Comparison of ENCODE assay signal across 25 cellular contexts in genomic region chr16:841455-842060, GRCh38. TPM values are rescaled to one million over a fixed set of nuclear protein-coding genes. Genes with fewer than 3 reads are reported as not detected.
DNase-seq lines count a peak whose midpoint lies in the region; ATAC-seq, FAIRE-seq and TF ChIP-seq lines count a peak whose summit lies in the region.
"Had no signal": no experiment of that assay in that cellular context is flagged by ENCODE, and none has a peak within 500 bp of the region (broad histone marks: within the 10 kb centered on the region; RNA-seq: fewer than 3 reads in every experiment).

No MANE protein-coding gene starts in this region.

- H3K4me1 Mint-ChIP-seq in activated naive CD8-positive, alpha-beta T cell treated with anti-CD3 and anti-CD28 coated beads, Interleukin-2, amount 50 U/mL, for 24 hours = no peaks in the 10 kb centered on the region

- H3K9me3 ChIP-seq in right cardiac atrium (ENCODE audit: control insufficient read depth, low read length) (no peaks in the 10 kb centered on the region), kidney (ENCODE audit: control insufficient read depth in 1 of 2, low read length in 2 of 2) (no peaks in the 10 kb centered on the region)
- H3K9me3 ChIP-seq: Caco-2 had no signal

- no peaks in the 10 kb centered on the region for H3K9me3 Mint-ChIP-seq in activated naive CD8-positive, alpha-beta T cell treated with anti-CD3 and anti-CD28 coated beads, Interleukin-2, amount 50 U/mL, for 24 hours
- H3K9me3 Mint-ChIP-seq: CD4-positive, alpha-beta T cell had no signal

- H3K27ac ChIP-seq in right cardiac atrium (ENCODE audit: low read length) (no peak overlapping the region), kidney (ENCODE audit: low read depth in 2 of 2, low read length in 2 of 2) (no peak overlapping the region)
- H3K27ac ChIP-seq: HL-60 had no signal

- peaks cover 2% of the 10 kb centered on the region for H3K27me3 Mint-ChIP-seq in activated naive CD8-positive, alpha-beta T cell treated with anti-CD3 and anti-CD28 coated beads, Interleukin-2, amount 50 U/mL, for 24 hours
- H3K27me3 Mint-ChIP-seq: CD4-positive, alpha-beta T cell had no signal

- no peak for TF ChIP-seq CTCF in kidney (IDR thresholded peaks at IDR 0.05; ENCODE audit: borderline replicate concordance, extremely low read depth, insufficient read depth)

- DNase-seq in right cardiac atrium = peak in 2 of 3 donors; percentile 2 to 29
- no peak for DNase-seq in left ventricle myocardium superior
- DNase-seq in kidney = peak; percentile 62
- DNase-seq in retina = peak; percentile 9
- no peak for DNase-seq in activated naive CD8-positive, alpha-beta T cell treated with anti-CD3 and anti-CD28 coated beads, Interleukin-2, amount 50 U/mL, for 24 hours
- DNase-seq: 8988T; C1 segment of cervical spinal cord; Caco-2; CD4-positive, alpha-beta T cell; HFFc6 had no signal

- H3K36me3 Mint-ChIP-seq in activated naive CD8-positive, alpha-beta T cell treated with anti-CD3 and anti-CD28 coated beads, Interleukin-2, amount 50 U/mL, for 24 hours (ENCODE audit: low read depth) = peaks cover 2% of the 10 kb centered on the region

- WGBS in right cardiac atrium = 87% methylated on average over 27 of the region's 27 CpGs

- intact Hi-C loops in right cardiac atrium (cut with DNase I) (no loop called here), left ventricle myocardium superior (cut with micrococcal nuclease) (no loop called here), kidney (cut with DNase I) (no loop called here)

- no peaks in the 10 kb centered on the region for H3K27me3 ChIP-seq in right cardiac atrium (ENCODE audit: control insufficient read depth, insufficient read depth)

- no peak overlapping the region for H3K4me3 ChIP-seq in right cardiac atrium (ENCODE audit: low read length)
- no peak overlapping the region for H3K4me3 ChIP-seq in kidney (ENCODE audit: low read length in 2 of 2)
- H3K4me3 ChIP-seq: GM23338, K562 had no signal

- no peak for FAIRE-seq in kidney (lab: Jason Lieb, UNC)
- FAIRE-seq: D721Med, G401.6, GM12891, GM19239, H54, K562 had no signal

- no peak overlapping the region for H3K27ac Mint-ChIP-seq in activated naive CD8-positive, alpha-beta T cell treated with anti-CD3 and anti-CD28 coated beads, Interleukin-2, amount 50 U/mL, for 24 hours
- H3K27ac Mint-ChIP-seq: CD4-positive, alpha-beta T cell; GM23338; HFFc6 had no signal

- no peaks in the 10 kb centered on the region for H3K36me3 ChIP-seq in kidney (ENCODE audit: control insufficient read depth in 1 of 2, insufficient read depth in 2 of 2, low read length in 2 of 2)

- H3K9ac ChIP-seq in kidney (ENCODE audit: low read length in 2 of 2) = no peak overlapping the region

- no peak overlapping the region for H3K4me3 Mint-ChIP-seq in activated naive CD8-positive, alpha-beta T cell treated with anti-CD3 and anti-CD28 coated beads, Interleukin-2, amount 50 U/mL, for 24 hours
- H3K4me3 Mint-ChIP-seq: CD4-positive, alpha-beta T cell; GM23338; HFFc6 had no signal

- no peak for ATAC-seq in right cardiac atrium
- ATAC-seq in left ventricle myocardium superior = no peak
- no peak for ATAC-seq in HG03097 (IDR thresholded peaks at IDR 0.05; ENCODE audit: low FRiP score, unreplicated experiment)
- no peak for ATAC-seq in HG03045 (IDR thresholded peaks at IDR 0.05; ENCODE audit: unreplicated experiment)
- ATAC-seq in activated naive CD8-positive, alpha-beta T cell treated with anti-CD3 and anti-CD28 coated beads, Interleukin-2, amount 50 U/mL, for 24 hours = no peak
- ATAC-seq: HCT116 had no signal

- H3K4me1 ChIP-seq in right cardiac atrium (ENCODE audit: control insufficient read depth, insufficient read depth, low read length) (no peaks in the 10 kb centered on the region), kidney (ENCODE audit: control insufficient read depth in 1 of 2, insufficient read depth in 1 of 2, low read depth in 1 of 2, low read length in 2 of 2) (no peaks in the 10 kb centered on the region)
- H3K4me1 ChIP-seq: Caco-2 had no signal

RNA-seq across cellular contexts. Expression of gene GNG13, which starts 41.0 kb away (rescaled TPM):
- total RNA-seq in right cardiac atrium = not detected
- polyA plus RNA-seq in right cardiac atrium = not detected
- total RNA-seq in left ventricle myocardium superior = not detected
- total RNA-seq in kidney = not detected
- not detected for polyA plus RNA-seq in kidney (ENCODE audit: insufficient read depth, low read depth, low replicate concordance)
- total RNA-seq: A673; Caco-2; CD4-positive, alpha-beta T cell; GM23338; HFFc6; HT1080; IMR-90; K562 had no signal
- polyA plus RNA-seq: AG04450, IMR-90, K562 had no signal

RNA-seq across cellular contexts. Expression of gene CHTF18, which starts 53.1 kb away (rescaled TPM):
- total RNA-seq in right cardiac atrium (1 to 10 TPM; 4.0 to 6.9 (median 4.9) TPM), left ventricle myocardium superior (6.6 TPM), kidney (16.0 TPM)
- polyA plus RNA-seq in right cardiac atrium (3.4 TPM), kidney (ENCODE audit: insufficient read depth, low read depth, low replicate concordance) (4.2 TPM)

RNA-seq across cellular contexts. Expression of gene RPUSD1, which starts 53.4 kb away (rescaled TPM):
- 10 to 100 TPM in 2 of 4 donors, 1 to 10 TPM in 2; 9.3 to 11.8 (median 9.9) TPM for total RNA-seq in right cardiac atrium
- 11.5 TPM for polyA plus RNA-seq in right cardiac atrium
- total RNA-seq in left ventricle myocardium superior = 8.7 TPM
- 16.9 TPM for total RNA-seq in kidney
- polyA plus RNA-seq in kidney (ENCODE audit: insufficient read depth, low read depth, low replicate concordance) = 15.1 TPM

Comparison
In these comparisons a context has a peak if more than half of its experiments do, and no peak if none do; other contexts are left out.
1. DNase-seq: peak in right cardiac atrium (2 of 3), kidney (single experiment) and retina (single experiment); none in left ventricle myocardium superior (single experiment) and activated naive CD8-positive, alpha-beta T cell treated with anti-CD3 and anti-CD28 coated beads, Interleukin-2, amount 50 U/mL, for 24 hours (single experiment).